Comparison of ENCODE assay signal across 14 cellular contexts in genomic region chr9:4936277-4936676, GRCh38. TPM values are rescaled to one million over a fixed set of nuclear protein-coding genes. Genes with fewer than 3 reads are reported as not detected.
DNase-seq lines count a peak whose midpoint lies in the region; ATAC-seq and TF ChIP-seq lines count a peak whose summit lies in the region.
"Had no signal": no experiment of that assay in that cellular context is flagged by ENCODE, and none has a peak within 500 bp of the region (broad histone marks: within the 10 kb centered on the region; RNA-seq: fewer than 3 reads in every experiment).

No MANE protein-coding gene starts in this region.

- no peak for ATAC-seq in GM21737 (IDR thresholded peaks at IDR 0.05; ENCODE audit: unreplicated experiment)

- no peak for DNase-seq in activated naive CD4-positive, alpha-beta T cell treated with anti-CD3 and anti-CD28 coated beads, Interleukin-2, amount 10 ng/mL, durations not matched to agents 7 days and 5 days
- no peak for DNase-seq in activated naive CD4-positive, alpha-beta T cell treated with Interleukin-2 at 50 U/mL for 16 hours
- DNase-seq in immature natural killer cell (peak; percentile 4 to 27 (median 12)), substantia nigra (lab: John Stamatoyannopoulos, UW) (no peak), H4 (ENCODE audit: low spot score) (no peak), superior temporal gyrus (ENCODE audit: extremely low spot score) (no peak)
- DNase-seq: activated gamma-delta T cell, colonic mucosa, GDM1, Karpas-422, Peyer's patch had no signal

- no peaks in the 10 kb centered on the region for H3K79me2 ChIP-seq in OCI-LY3 (ENCODE audit: low read length)

- peaks cover 43% of the 10 kb centered on the region for H3K4me1 ChIP-seq in OCI-LY3 (ENCODE audit: low read length)
- H3K4me1 ChIP-seq: colonic mucosa, HAP-1 had no signal

- no peaks in the 10 kb centered on the region for H3K36me3 ChIP-seq in OCI-LY3 (replicated peaks; ENCODE audit: low read depth, low read length)
- H3K36me3 ChIP-seq: colonic mucosa, HAP-1, Peyer's patch had no signal

- peak overlapping the region; percentile 31 for H3K4me3 Mint-ChIP-seq in activated naive CD4-positive, alpha-beta T cell treated with anti-CD3 and anti-CD28 coated beads, Interleukin-2, amount 10 ng/mL, durations not matched to agents 7 days and 5 days
- peak overlapping the region; percentile 44 to 77 (median 68) for H3K4me3 Mint-ChIP-seq in immature natural killer cell

- no peaks in the 10 kb centered on the region for H3K27me3 Mint-ChIP-seq in activated naive CD4-positive, alpha-beta T cell treated with anti-CD3 and anti-CD28 coated beads, Interleukin-2, amount 10 ng/mL, durations not matched to agents 7 days and 5 days
- peaks cover 0 to 2% (median 2%) of the 10 kb centered on the region in 3 donors for H3K27me3 Mint-ChIP-seq in immature natural killer cell (ENCODE audit: low read depth in 3 of 3)

- H3K9me3 Mint-ChIP-seq in activated naive CD4-positive, alpha-beta T cell treated with anti-CD3 and anti-CD28 coated beads, Interleukin-2, amount 10 ng/mL, durations not matched to agents 7 days and 5 days = peaks cover 9% of the 10 kb centered on the region
- H3K9me3 Mint-ChIP-seq in immature natural killer cell = no peaks in the 10 kb centered on the region

- peaks cover 3% of the 10 kb centered on the region for H3K36me3 Mint-ChIP-seq in activated naive CD4-positive, alpha-beta T cell treated with anti-CD3 and anti-CD28 coated beads, Interleukin-2, amount 10 ng/mL, durations not matched to agents 7 days and 5 days
- H3K36me3 Mint-ChIP-seq in immature natural killer cell = no peaks in the 10 kb centered on the region

- no peak overlapping the region for H3K9ac ChIP-seq in OCI-LY3 (ENCODE audit: low read length)

- H3K27me3 ChIP-seq in OCI-LY3 (ENCODE audit: low read depth, low read length) = no peaks in the 10 kb centered on the region
- H3K27me3 ChIP-seq: colonic mucosa, Peyer's patch had no signal

- peak overlapping the region; percentile 53 for H3K27ac ChIP-seq in OCI-LY3 (ENCODE audit: low read length)
- peak overlapping the region; percentile 13 for H3K27ac ChIP-seq in substantia nigra (ENCODE audit: low read depth, low read length, poor library complexity, severe bottlenecking)
- H3K27ac ChIP-seq: colonic mucosa had no signal

- H3K4me1 Mint-ChIP-seq in activated naive CD4-positive, alpha-beta T cell treated with anti-CD3 and anti-CD28 coated beads, Interleukin-2, amount 10 ng/mL, durations not matched to agents 7 days and 5 days = peaks cover 79% of the 10 kb centered on the region
- peaks cover 39 to 53% of the 10 kb centered on the region in 2 donors for H3K4me1 Mint-ChIP-seq in immature natural killer cell

- CTCF ChIA-PET in activated naive CD4-positive, alpha-beta T cell treated with anti-CD3 and anti-CD28 coated beads, Interleukin-2, amount 10 ng/mL, durations not matched to agents 7 days and 5 days (lab: Charles Lee) = interaction anchor here (1.6 kb wide), 1 partner anchor 48 kb away, joined by 3 read pairs; no protein-coding TSS in a partner anchor

- H3K4me2 ChIP-seq in OCI-LY3 (ENCODE audit: low read length) = peak overlapping the region; percentile 82

- peak overlapping the region; percentile 27; the same call in 1 of the 2 replicates for H3K4me3 ChIP-seq in OCI-LY3 (ENCODE audit: low read length)
- H3K4me3 ChIP-seq: colonic mucosa, HAP-1, Peyer's patch had no signal

- no peak for TF ChIP-seq CTCF in OCI-LY3 (IDR thresholded peaks at IDR 0.05; ENCODE audit: low read depth, low read length)

- no peak overlapping the region for H2AFZ ChIP-seq in OCI-LY3 (ENCODE audit: low read depth, low read length)

- H4K20me1 ChIP-seq in OCI-LY3 (ENCODE audit: insufficient read depth, low read length) = no peaks in the 10 kb centered on the region

- peak overlapping the region; percentile 93 for H3K27ac Mint-ChIP-seq in activated naive CD4-positive, alpha-beta T cell treated with anti-CD3 and anti-CD28 coated beads, Interleukin-2, amount 10 ng/mL, durations not matched to agents 7 days and 5 days
- peak overlapping the region; percentile 15 to 88 (median 68) for H3K27ac Mint-ChIP-seq in immature natural killer cell

- no peaks in the 10 kb centered on the region for H3K9me3 ChIP-seq in OCI-LY3 (ENCODE audit: insufficient read depth, low read length)
- H3K9me3 ChIP-seq: colonic mucosa, HAP-1, Peyer's patch had no signal

RNA-seq across cellular contexts. Expression of gene JAK2, which starts 48.8 kb away (rescaled TPM):
- polyA plus RNA-seq in immature natural killer cell = 10 to 100 TPM in 1 of 3 donors, 1 to 10 TPM in 2; 5.7 to 14.7 (median 6.8) TPM
- 0.41 and 1.2 TPM in 2 replicates for total RNA-seq in H4 (2014; rRNA removed; shearing (Covaris generic))

Comparison
In these comparisons a context has a peak if more than half of its experiments do, and no peak if none do; other contexts are left out.
1. DNase-seq: peak in immature natural killer cell (3 of 3); none in activated naive CD4-positive, alpha-beta T cell treated with anti-CD3 and anti-CD28 coated beads, Interleukin-2, amount 10 ng/mL, durations not matched to agents 7 days and 5 days (single experiment), activated naive CD4-positive, alpha-beta T cell treated with Interleukin-2 at 50 U/mL for 16 hours (single experiment), substantia nigra (0 of 49), H4 (single experiment) and superior temporal gyrus (single experiment).